ENCODE assay signal across 30 cellular contexts in genomic region chr5:43569236-43569635, GRCh38. TPM values are rescaled to one million over a fixed set of nuclear protein-coding genes. Genes with fewer than 3 reads are reported as not detected.
"Had no signal": no experiment of that assay in that cellular context is flagged by ENCODE, and none has a peak within 500 bp of the region (broad histone marks: within the 10 kb centered on the region; RNA-seq: fewer than 3 reads in every experiment).

No MANE protein-coding gene starts in this region.

- H3K4me3 ChIP-seq: ascending aorta, breast epithelium, cardiac muscle cell, colonic mucosa, esophagus squamous epithelium, gastroesophageal sphincter, heart right ventricle had no signal

- DNase-seq: activated CD4-positive, alpha-beta memory T cell treated with anti-CD3 and anti-CD28 coated beads for 36 hours; activated CD4-positive, alpha-beta T cell treated with anti-CD3 and anti-CD28 coated beads for 36 hours; activated CD4-positive, alpha-beta T cell treated with anti-CD3 and anti-CD28 coated beads, Interleukin-2, amount 10 ng/mL, durations not matched to agents 24 days and 14 days; activated CD4-positive, CD25-positive, alpha-beta regulatory T cell; activated CD4-positive, CD25-positive, alpha-beta regulatory T cell treated with anti-CD3 and anti-CD28 coated beads, Interleukin-2, amount 50 U/mL, for 72 hours; activated CD8-positive, alpha-beta memory T cell treated with anti-CD3 and anti-CD28 coated beads, Interleukin-2, amount 10 ng/mL, durations not matched to agents 7 days and 5 days; activated CD8-positive, alpha-beta memory T cell treated with anti-CD3 and anti-CD28 coated beads, Interleukin-2, amount 50 U/mL, for 4 hours; activated CD8-positive, alpha-beta T cell treated with anti-CD3 and anti-CD28 coated beads, Interleukin-2, amount 10 ng/mL, durations not matched to agents 7 days and 5 days; activated effector memory CD4-positive, alpha-beta T cell treated with anti-CD3 and anti-CD28 coated beads, Interleukin-2, amount 50 U/mL, for 16 hours; activated naive CD4-positive, alpha-beta T cell treated with anti-CD3 and anti-CD28 coated beads for 36 hours; activated naive CD8-positive, alpha-beta T cell treated with anti-CD3 and anti-CD28 coated beads, Interleukin-2, amount 10 ng/mL, durations not matched to agents 7 days and 5 days; activated T-cell treated with anti-CD3 and anti-CD28 coated beads, Interleukin-2, amount 50 U/mL, for 1 hour; activated T-cell treated with anti-CD3 and anti-CD28 coated beads, Interleukin-2, amount 50 U/mL, for 48 hours; central memory CD4-positive, alpha-beta T cell; cerebellar nuclear complex; colonic mucosa; effector CD8-positive, alpha-beta T cell; esophagus squamous epithelium; foreskin melanocyte; heart right ventricle; T-helper 2 cell had no signal

- H3K4me1 ChIP-seq: breast epithelium, colonic mucosa had no signal

- H3K9me3 Mint-ChIP-seq: activated CD4-positive, alpha-beta memory T cell treated with anti-CD3 and anti-CD28 coated beads for 36 hours; activated naive CD4-positive, alpha-beta T cell treated with anti-CD3 and anti-CD28 coated beads for 36 hours; activated naive CD4-positive, alpha-beta T cell treated with anti-CD3 and anti-CD28 coated beads, Interleukin-2, amount 50 U/mL, for 72 hours; activated naive CD8-positive, alpha-beta T cell treated with anti-CD3 and anti-CD28 coated beads, Interleukin-2, amount 10 ng/mL, durations not matched to agents 7 days and 5 days; activated T-helper 1 cell treated with anti-CD3 and anti-CD28 coated beads, Interleukin-12 subunit alpha, Interleukin-12 subunit beta, Interleukin-2, Interleukin-4 antibody, amounts not matched to agents 30 ng/mL and 10 ng/mL and 1 ng/mL, durations not matched to agents 14 hours and 24 hours and 36 hours; activated T-helper 2 cell treated with anti-CD3 and anti-CD28 coated beads, Interferon-gamma antibody, Interleukin-2, Interleukin-4, amounts not matched to agents 10 μg/mL and 5 μg/mL and 100 μg/mL, durations not matched to agents 14 hours and 24 hours and 36 hours; brain had no signal

- H3K4me3 Mint-ChIP-seq: activated CD4-positive, alpha-beta memory T cell treated with anti-CD3 and anti-CD28 coated beads for 36 hours; activated CD4-positive, alpha-beta T cell treated with anti-CD3 and anti-CD28 coated beads for 36 hours; activated CD4-positive, alpha-beta T cell treated with anti-CD3 and anti-CD28 coated beads, Interleukin-2, amount 10 ng/mL, durations not matched to agents 24 days and 14 days; activated CD8-positive, alpha-beta memory T cell treated with anti-CD3 and anti-CD28 coated beads, Interleukin-2, amount 10 ng/mL, durations not matched to agents 7 days and 5 days; activated CD8-positive, alpha-beta T cell treated with anti-CD3 and anti-CD28 coated beads, Interleukin-2, amount 10 ng/mL, durations not matched to agents 7 days and 5 days; activated naive CD4-positive, alpha-beta T cell treated with anti-CD3 and anti-CD28 coated beads for 36 hours; activated naive CD8-positive, alpha-beta T cell treated with anti-CD3 and anti-CD28 coated beads, Interleukin-2, amount 10 ng/mL, durations not matched to agents 7 days and 5 days; activated T-helper 1 cell treated with anti-CD3 and anti-CD28 coated beads, Interleukin-12 subunit alpha, Interleukin-12 subunit beta, Interleukin-2, Interleukin-4 antibody, amounts not matched to agents 30 ng/mL and 10 ng/mL and 1 ng/mL, durations not matched to agents 14 hours and 24 hours and 36 hours; brain had no signal

- ATAC-seq: activated CD4-positive, alpha-beta T cell treated with anti-CD3 and anti-CD28 coated beads for 36 hours; activated CD8-positive, alpha-beta memory T cell treated with anti-CD3 and anti-CD28 coated beads, Interleukin-2, amount 10 ng/mL, durations not matched to agents 7 days and 5 days; activated CD8-positive, alpha-beta T cell treated with anti-CD3 and anti-CD28 coated beads, Interleukin-2, amount 10 ng/mL, durations not matched to agents 7 days and 5 days; activated naive CD4-positive, alpha-beta T cell treated with anti-CD3 and anti-CD28 coated beads, Interleukin-2, amount 50 U/mL, for 72 hours; gastroesophageal sphincter had no signal

- H3K9me3 ChIP-seq: ascending aorta, breast epithelium, colonic mucosa, esophagus squamous epithelium, gastroesophageal sphincter, heart right ventricle had no signal

- H3K36me3 ChIP-seq: ascending aorta, breast epithelium, cardiac muscle cell, colonic mucosa, esophagus squamous epithelium, gastroesophageal sphincter, heart right ventricle had no signal

- H3K4me1 Mint-ChIP-seq: activated CD8-positive, alpha-beta memory T cell treated with anti-CD3 and anti-CD28 coated beads, Interleukin-2, amount 10 ng/mL, durations not matched to agents 7 days and 5 days; activated naive CD8-positive, alpha-beta T cell treated with anti-CD3 and anti-CD28 coated beads, Interleukin-2, amount 10 ng/mL, durations not matched to agents 7 days and 5 days had no signal

- H3K27ac Mint-ChIP-seq: activated CD4-positive, alpha-beta memory T cell treated with anti-CD3 and anti-CD28 coated beads for 36 hours; activated CD4-positive, alpha-beta T cell treated with anti-CD3 and anti-CD28 coated beads for 36 hours; activated CD4-positive, alpha-beta T cell treated with anti-CD3 and anti-CD28 coated beads, Interleukin-2, amount 10 ng/mL, durations not matched to agents 24 days and 14 days; activated CD8-positive, alpha-beta memory T cell treated with anti-CD3 and anti-CD28 coated beads, Interleukin-2, amount 10 ng/mL, durations not matched to agents 7 days and 5 days; activated CD8-positive, alpha-beta T cell treated with anti-CD3 and anti-CD28 coated beads, Interleukin-2, amount 10 ng/mL, durations not matched to agents 7 days and 5 days; activated naive CD4-positive, alpha-beta T cell treated with anti-CD3 and anti-CD28 coated beads for 36 hours; activated naive CD4-positive, alpha-beta T cell treated with anti-CD3 and anti-CD28 coated beads, Interleukin-2, amount 50 U/mL, for 72 hours; activated naive CD8-positive, alpha-beta T cell treated with anti-CD3 and anti-CD28 coated beads, Interleukin-2, amount 10 ng/mL, durations not matched to agents 7 days and 5 days; activated T-helper 1 cell treated with anti-CD3 and anti-CD28 coated beads, Interleukin-12 subunit alpha, Interleukin-12 subunit beta, Interleukin-2, Interleukin-4 antibody, amounts not matched to agents 30 ng/mL and 10 ng/mL and 1 ng/mL, durations not matched to agents 14 hours and 24 hours and 36 hours; activated T-helper 2 cell treated with anti-CD3 and anti-CD28 coated beads, Interferon-gamma antibody, Interleukin-2, Interleukin-4, amounts not matched to agents 10 μg/mL and 5 μg/mL and 100 μg/mL, durations not matched to agents 14 hours and 24 hours and 36 hours; brain had no signal

- H3K27me3 ChIP-seq: ascending aorta, breast epithelium, cardiac muscle cell, colonic mucosa, esophagus squamous epithelium, gastroesophageal sphincter, heart right ventricle had no signal

- H3K27ac ChIP-seq: ascending aorta, breast epithelium, colonic mucosa, epithelial cell of prostate, esophagus squamous epithelium, heart right ventricle had no signal

- H3K36me3 Mint-ChIP-seq: activated CD4-positive, alpha-beta memory T cell treated with anti-CD3 and anti-CD28 coated beads for 36 hours; activated naive CD4-positive, alpha-beta T cell treated with anti-CD3 and anti-CD28 coated beads, Interleukin-2, amount 50 U/mL, for 72 hours; activated naive CD8-positive, alpha-beta T cell treated with anti-CD3 and anti-CD28 coated beads, Interleukin-2, amount 10 ng/mL, durations not matched to agents 7 days and 5 days had no signal

- H3K27me3 Mint-ChIP-seq: activated CD4-positive, alpha-beta memory T cell treated with anti-CD3 and anti-CD28 coated beads for 36 hours; activated CD4-positive, alpha-beta T cell treated with anti-CD3 and anti-CD28 coated beads for 36 hours; activated CD4-positive, alpha-beta T cell treated with anti-CD3 and anti-CD28 coated beads, Interleukin-2, amount 10 ng/mL, durations not matched to agents 24 days and 14 days; activated CD8-positive, alpha-beta memory T cell treated with anti-CD3 and anti-CD28 coated beads, Interleukin-2, amount 10 ng/mL, durations not matched to agents 7 days and 5 days; activated naive CD8-positive, alpha-beta T cell treated with anti-CD3 and anti-CD28 coated beads, Interleukin-2, amount 10 ng/mL, durations not matched to agents 7 days and 5 days had no signal

RNA-seq across cellular contexts. Expression of gene C5orf34, which starts 54.3 kb away (rescaled TPM):
- total RNA-seq: ascending aorta had no signal
